ENCODE assay signal across 9 cellular contexts in genomic region chr2:204967199-204967995, GRCh38.
A peak's percentile ranks its signal among the peaks of the same experiment; 100 is the strongest.
DNase-seq lines count a peak whose midpoint lies in the region; ATAC-seq and TF ChIP-seq lines count a peak whose summit lies in the region.
"Had no signal": no experiment of that assay in that cellular context is flagged by ENCODE, and none has a peak within 500 bp of the region (broad histone marks: within the 10 kb centered on the region; RNA-seq: fewer than 3 reads in every experiment).

No MANE protein-coding gene starts in this region.

- H3K4me1 Mint-ChIP-seq in GM23338: peaks cover 6% of the 10 kb centered on the region; the same call in 2 of the 3 replicates

- no peaks in the 10 kb centered on the region for H3K9me3 ChIP-seq in smooth muscle cell (replicated peaks; ENCODE audit: low read depth)
- no peaks in the 10 kb centered on the region for H3K9me3 ChIP-seq in sigmoid colon

- no peaks in the 10 kb centered on the region for H3F3A ChIP-seq in GM23338 (replicated peaks; ENCODE audit: low read depth)
- no peaks in the 10 kb centered on the region for H3F3A ChIP-seq in smooth muscle cell (ENCODE audit: low read depth)

- no peaks in the 10 kb centered on the region for H3K9me2 ChIP-seq in GM23338 (ENCODE audit: insufficient read depth)

- no peaks in the 10 kb centered on the region for H3K79me2 ChIP-seq in GM23338 (replicated peaks; ENCODE audit: insufficient read depth)
- H3K79me2 ChIP-seq in smooth muscle cell (ENCODE audit: low read depth): no peaks in the 10 kb centered on the region

- no peak for TF ChIP-seq EP300 in sigmoid colon (IDR thresholded peaks at IDR 0.05)

- no peak for TF ChIP-seq CTCF in GM23338 (conservative IDR thresholded peaks at IDR 0.05; ENCODE audit: low read depth in 2 of 2)
- no peak for TF ChIP-seq CTCF in smooth muscle cell (IDR thresholded peaks at IDR 0.05; ENCODE audit: borderline replicate concordance, insufficient read depth, poor library complexity, severe bottlenecking)
- no peak for TF ChIP-seq CTCF in sigmoid colon (IDR thresholded peaks at IDR 0.05)

- H3K4me2 ChIP-seq in GM23338: no peak overlapping the region
- H3K4me2 ChIP-seq in smooth muscle cell: no peak overlapping the region

- no peaks in the 10 kb centered on the region for H3K36me3 Mint-ChIP-seq in GM23338 (ENCODE audit: low read depth)

- no peak overlapping the region for H3K4me3 Mint-ChIP-seq in GM23338

- no peaks in the 10 kb centered on the region for H4K20me1 ChIP-seq in GM23338 (replicated peaks; ENCODE audit: insufficient read depth)
- no peaks in the 10 kb centered on the region for H4K20me1 ChIP-seq in smooth muscle cell (ENCODE audit: low read depth)

- ATAC-seq in GM23338: no peak

- H3K9ac ChIP-seq in smooth muscle cell (ENCODE audit: low read depth): no peak overlapping the region

- DNase-seq in GM23338 (ENCODE audit: low spot score): no peak
- peak; percentile 17 for DNase-seq in T-helper 9 cell
- peak; percentile 73 for DNase-seq in activated effector memory CD4-positive, alpha-beta T cell treated with Interleukin-2 at 50 U/mL for 16 hours
- peak; percentile 71 for DNase-seq in posterior vena cava (ENCODE audit: low spot score)
- DNase-seq in CD1c-positive myeloid dendritic cell (ENCODE audit: extremely low spot score): no peak
- DNase-seq in NCI-H2081 treated with DMSO at 0.1 percent for 48 hours (lab: John Stamatoyannopoulos, UW): no peak
- DNase-seq in smooth muscle cell (lab: John Stamatoyannopoulos, UW; ENCODE audit: unreplicated experiment): no peak
- DNase-seq in sigmoid colon: no peak
- DNase-seq: SIG-M5 had no signal

- H3K4me1 ChIP-seq in GM23338 (ENCODE audit: insufficient read depth): no peaks in the 10 kb centered on the region
- peaks cover 4% of the 10 kb centered on the region for H3K4me1 ChIP-seq in smooth muscle cell (ENCODE audit: low read depth)
- H3K4me1 ChIP-seq in sigmoid colon: peaks cover 0 to 25% (median 14%) of the 10 kb centered on the region in 4 donors

- no peak overlapping the region for H2AFZ ChIP-seq in GM23338
- no peak overlapping the region for H2AFZ ChIP-seq in smooth muscle cell (ENCODE audit: low read depth)

- 87% methylated on average over 7 of the region's 7 CpGs for WGBS in smooth muscle cell (ENCODE audit: low lambda C conversion rate)
- WGBS in sigmoid colon, 2 donors: 48 to 82% methylated on average over 7 of the region's 7 CpGs

- H3K27me3 ChIP-seq in GM23338 (ENCODE audit: insufficient read depth) (no peaks in the 10 kb centered on the region), smooth muscle cell (ENCODE audit: low read depth) (no peaks in the 10 kb centered on the region), sigmoid colon (no peaks in the 10 kb centered on the region)

- no peak for TF ChIP-seq POLR2A in sigmoid colon (IDR thresholded peaks at IDR 0.05)

- H3K36me3 ChIP-seq in GM23338 (ENCODE audit: insufficient read depth): no peaks in the 10 kb centered on the region
- no peaks in the 10 kb centered on the region for H3K36me3 ChIP-seq in smooth muscle cell (ENCODE audit: low read depth)
- H3K36me3 ChIP-seq in sigmoid colon: no peaks in the 10 kb centered on the region

- intact Hi-C loops in posterior vena cava (cut with DNase I) (no loop called here), sigmoid colon (cut with DNase I) (no loop called here)

- no peaks in the 10 kb centered on the region for H3K27me3 Mint-ChIP-seq in GM23338 (ENCODE audit: insufficient read depth, low read depth, poor library complexity)

- H3K27ac Mint-ChIP-seq in GM23338: 0 out of 2 replicates have a peak overlapping the region, but pooled peaks have one; percentile 24

- H3K27ac ChIP-seq in GM23338 (ENCODE audit: low read depth) (no peak overlapping the region), smooth muscle cell (ENCODE audit: low read depth) (no peak overlapping the region), sigmoid colon (no peak overlapping the region)

- H3K9me3 Mint-ChIP-seq in GM23338: no peaks in the 10 kb centered on the region

- H3K4me3 ChIP-seq in GM23338 (no peak overlapping the region), smooth muscle cell (no peak overlapping the region), sigmoid colon (no peak overlapping the region)

TF ChIP-seq in GM23338, 12 proteins besides CTCF, POLR2A, EP300 and RAD21:
- no peak for TF ChIP-seq ETS1 (IDR thresholded peaks at IDR 0.05)
- TF ChIP-seq CREB1 (CRISPR knock-in tag; IDR thresholded peaks at IDR 0.05; ENCODE audit: low read depth): no peak
- TF ChIP-seq EZH2 (IDR thresholded peaks at IDR 0.05; ENCODE audit: low read depth, unreplicated experiment): no peak
- no peak for TF ChIP-seq POLR2AphosphoS5 (IDR thresholded peaks at IDR 0.05; ENCODE audit: low read depth)

Comparison
In these comparisons a context has a peak if more than half of its experiments do, and no peak if none do; other contexts are left out.
1. DNase-seq: peak in T-helper 9 cell (single experiment), activated effector memory CD4-positive, alpha-beta T cell treated with Interleukin-2 at 50 U/mL for 16 hours (single experiment) and posterior vena cava (single experiment); none in GM23338 (single experiment), CD1c-positive myeloid dendritic cell (single experiment), NCI-H2081 treated with DMSO at 0.1 percent for 48 hours (single experiment), smooth muscle cell (single experiment) and sigmoid colon (single experiment).